In genomic region chrY:19637651-19638347, GRCh38 we compare ENCODE assay signal across 18 cellular contexts.
"Had no signal": no experiment of that assay in that cellular context is flagged by ENCODE, and none has a peak within 500 bp of the region (broad histone marks: within the 10 kb centered on the region; RNA-seq: fewer than 3 reads in every experiment).

No MANE protein-coding gene starts in this region.

- DNase-seq: activated CD4-positive, alpha-beta T cell treated with anti-CD3 and anti-CD28 coated beads, Interleukin-2, amount 10 ng/mL, durations not matched to agents 24 days and 14 days; activated CD4-positive, CD25-positive, alpha-beta regulatory T cell; activated CD8-positive, alpha-beta memory T cell treated with anti-CD3 and anti-CD28 coated beads, Interleukin-2, amount 50 U/mL, for 4 hours; activated CD8-positive, alpha-beta T cell treated with anti-CD3 and anti-CD28 coated beads, Interleukin-2, amount 10 ng/mL, durations not matched to agents 7 days and 5 days; activated gamma-delta T cell; activated T-cell treated with anti-CD3 and anti-CD28 coated beads, Interleukin-2, amount 50 U/mL, for 48 hours; dorsolateral prefrontal cortex; erythroblast; heart right ventricle; left colon; midbrain; right cardiac atrium; small intestine had no signal

- H3K4me1 ChIP-seq: gastroesophageal sphincter, heart right ventricle, prostate gland had no signal

- H3K9me3 ChIP-seq: gastroesophageal sphincter, prostate gland had no signal

- H3K9me3 Mint-ChIP-seq: stimulated activated naive CD8-positive, alpha-beta T cell treated with anti-CD3 and anti-CD28 coated beads, Interleukin-15, Interleukin-2, amounts not matched to agents 100 ng/mL and 50 ng/mL, for 24 hours; type B pancreatic cell had no signal

- H3K27ac Mint-ChIP-seq: activated CD4-positive, alpha-beta T cell treated with anti-CD3 and anti-CD28 coated beads, Interleukin-2, amount 10 ng/mL, durations not matched to agents 24 days and 14 days; activated CD8-positive, alpha-beta T cell treated with anti-CD3 and anti-CD28 coated beads, Interleukin-2, amount 10 ng/mL, durations not matched to agents 7 days and 5 days; activated naive CD4-positive, alpha-beta T cell treated with anti-CD3 and anti-CD28 coated beads, Interleukin-2, amount 50 U/mL, for 72 hours; stimulated activated naive CD8-positive, alpha-beta T cell treated with anti-CD3 and anti-CD28 coated beads, Interleukin-15, Interleukin-2, amounts not matched to agents 100 ng/mL and 50 ng/mL, for 24 hours; type B pancreatic cell had no signal

- H3K4me3 Mint-ChIP-seq: activated CD4-positive, alpha-beta T cell treated with anti-CD3 and anti-CD28 coated beads, Interleukin-2, amount 10 ng/mL, durations not matched to agents 24 days and 14 days; activated CD8-positive, alpha-beta T cell treated with anti-CD3 and anti-CD28 coated beads, Interleukin-2, amount 10 ng/mL, durations not matched to agents 7 days and 5 days; stimulated activated naive CD8-positive, alpha-beta T cell treated with anti-CD3 and anti-CD28 coated beads, Interleukin-15, Interleukin-2, amounts not matched to agents 100 ng/mL and 50 ng/mL, for 24 hours; type B pancreatic cell had no signal

- H3K27ac ChIP-seq: dorsolateral prefrontal cortex, gastroesophageal sphincter, heart right ventricle, prostate gland had no signal

- H3K27me3 Mint-ChIP-seq: stimulated activated naive CD8-positive, alpha-beta T cell treated with anti-CD3 and anti-CD28 coated beads, Interleukin-15, Interleukin-2, amounts not matched to agents 100 ng/mL and 50 ng/mL, for 24 hours; type B pancreatic cell had no signal

- H3K4me1 Mint-ChIP-seq: activated CD4-positive, alpha-beta T cell treated with anti-CD3 and anti-CD28 coated beads, Interleukin-2, amount 10 ng/mL, durations not matched to agents 24 days and 14 days had no signal

- H3K36me3 Mint-ChIP-seq: type B pancreatic cell had no signal

- ATAC-seq: activated CD8-positive, alpha-beta T cell treated with anti-CD3 and anti-CD28 coated beads, Interleukin-2, amount 10 ng/mL, durations not matched to agents 7 days and 5 days; activated naive CD4-positive, alpha-beta T cell treated with anti-CD3 and anti-CD28 coated beads, Interleukin-2, amount 50 U/mL, for 72 hours; gastroesophageal sphincter; heart right ventricle; left colon; right cardiac atrium had no signal

- H3K27me3 ChIP-seq: dorsolateral prefrontal cortex, gastroesophageal sphincter, heart right ventricle had no signal
